Comparison of ENCODE assay signal across 9 cellular contexts in the genomic region with DNA sequence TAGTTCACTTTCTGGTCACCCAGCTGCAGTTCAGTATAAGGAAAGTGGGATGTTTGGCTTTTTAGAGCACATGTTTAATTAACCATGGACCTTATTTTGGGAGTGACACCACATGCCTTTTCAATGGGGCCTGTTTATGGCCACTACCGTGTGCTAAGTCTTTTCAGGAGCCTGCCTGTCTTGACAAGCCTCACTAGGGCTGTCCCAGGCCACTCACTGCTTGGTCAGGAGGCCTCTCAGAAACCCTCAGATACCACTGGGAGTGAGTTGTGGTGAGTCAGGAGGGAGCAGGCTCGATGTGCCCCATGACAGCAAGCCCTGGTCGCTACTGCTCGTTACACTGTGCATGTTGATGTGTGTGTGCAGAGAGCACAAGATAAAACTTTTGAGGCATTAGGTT.
DNase-seq lines count a peak whose midpoint lies in the region; ATAC-seq and TF ChIP-seq lines count a peak whose summit lies in the region.
"Had no signal": no experiment of that assay in that cellular context is flagged by ENCODE, and none has a peak within 500 bp of the region (broad histone marks: within the 10 kb centered on the region; RNA-seq: fewer than 3 reads in every experiment).

No MANE protein-coding gene starts in this region.

- no peaks in the 10 kb centered on the region for H3K27me3 ChIP-seq in spleen (replicated peaks in 1 of 7)

- intact Hi-C loops in activated naive CD4-positive, alpha-beta T cell treated with anti-CD3 and anti-CD28 coated beads for 36 hours (cut with micrococcal nuclease), result no loop called here
- intact Hi-C loops in spleen (cut with DNase I; ENCODE audit: low total_unique reads), result no loop called here

- peaks cover 1% of the 10 kb centered on the region for H3K36me3 Mint-ChIP-seq in activated naive CD4-positive, alpha-beta T cell treated with anti-CD3 and anti-CD28 coated beads for 36 hours (ENCODE audit: low read depth)

- in situ Hi-C loops in SK-MEL-5 (cut with HindIII; ENCODE audit: low pct_unique_long_range_greater_than_20kb, low sequenced_read_pairs), result no loop called here

- H3K9me3 ChIP-seq in spleen, result no peaks in the 10 kb centered on the region

- H3K4me3 Mint-ChIP-seq in activated naive CD4-positive, alpha-beta T cell treated with anti-CD3 and anti-CD28 coated beads for 36 hours, result no peak overlapping the region

- H3K27ac ChIP-seq in spleen, result no peak overlapping the region

- CTCF ChIA-PET in activated naive CD4-positive, alpha-beta T cell treated with anti-CD3 and anti-CD28 coated beads for 36 hours (lab: Charles Lee), result no interaction called here

- peak; percentile 88 for ATAC-seq in stimulated activated naive CD8-positive, alpha-beta T cell treated with anti-CD3 and anti-CD28 coated beads, Interleukin-15, Interleukin-2, amounts not matched to agents 100 U/mL and 50 U/mL, for 24 hours
- no peak for ATAC-seq in HG03432 (IDR thresholded peaks at IDR 0.05; ENCODE audit: unreplicated experiment)
- ATAC-seq: Panc1 had no signal

- TF ChIP-seq CTCF in fibroblast of mammary gland (conservative IDR thresholded peaks at IDR 0.05; ENCODE audit: control insufficient read depth, insufficient read depth, low read depth, low read length), result no peak
- TF ChIP-seq CTCF in spleen (IDR thresholded peaks at IDR 0.05 in 8 of 11, conservative IDR thresholded peaks at IDR 0.05 in 3 of 11), result no peak

- peaks cover 0 to 11% (median 5%) of the 10 kb centered on the region in 6 donors for H3K36me3 ChIP-seq in spleen

- peak; percentile 31 for DNase-seq in activated naive CD4-positive, alpha-beta T cell treated with anti-CD3 and anti-CD28 coated beads for 36 hours
- DNase-seq in activated naive CD4-positive, alpha-beta T cell (lab: John Stamatoyannopoulos, UW), result no peak
- peak; percentile 34 for DNase-seq in SK-MEL-5 (ENCODE audit: low read depth, low spot score)
- DNase-seq in fibroblast of mammary gland (ENCODE audit: low read depth), result peak; percentile 86
- DNase-seq in stimulated activated naive CD8-positive, alpha-beta T cell treated with anti-CD3 and anti-CD28 coated beads, Interleukin-15, Interleukin-2, amounts not matched to agents 100 U/mL and 50 U/mL, for 24 hours, result peak; percentile 39
- no peak for DNase-seq in spleen
- DNase-seq in SW 1271 (lab: John Stamatoyannopoulos, UW), result no peak

- no peak overlapping the region for H3K27ac Mint-ChIP-seq in activated naive CD4-positive, alpha-beta T cell treated with anti-CD3 and anti-CD28 coated beads for 36 hours

- TF ChIP-seq POLR2A in spleen (IDR thresholded peaks at IDR 0.05), result no peak

- H3K4me3 ChIP-seq in fibroblast of mammary gland (ENCODE audit: control insufficient read depth, low read depth, low read length) (no peak overlapping the region), spleen (no peak overlapping the region)

- WGBS in spleen, 5 donors, result 82 to 88% (median 83%) methylated on average over 4 of the region's 4 CpGs

- H3K27me3 Mint-ChIP-seq in activated naive CD4-positive, alpha-beta T cell treated with anti-CD3 and anti-CD28 coated beads for 36 hours (ENCODE audit: low read depth), result no peaks in the 10 kb centered on the region

- peaks cover 7 to 67% (median 43%) of the 10 kb centered on the region in 6 donors for H3K4me1 ChIP-seq in spleen

- H3K9me3 Mint-ChIP-seq in activated naive CD4-positive, alpha-beta T cell treated with anti-CD3 and anti-CD28 coated beads for 36 hours, result no peaks in the 10 kb centered on the region

- H3K4me1 Mint-ChIP-seq in activated naive CD4-positive, alpha-beta T cell treated with anti-CD3 and anti-CD28 coated beads for 36 hours (ENCODE audit: low read depth), result peaks cover 70% of the 10 kb centered on the region

Comparison
In these comparisons a context has a peak if more than half of its experiments do, and no peak if none do; other contexts are left out.
1. DNase-seq: peak in activated naive CD4-positive, alpha-beta T cell treated with anti-CD3 and anti-CD28 coated beads for 36 hours (single experiment), SK-MEL-5 (single experiment), fibroblast of mammary gland (single experiment) and stimulated activated naive CD8-positive, alpha-beta T cell treated with anti-CD3 and anti-CD28 coated beads, Interleukin-15, Interleukin-2, amounts not matched to agents 100 U/mL and 50 U/mL, for 24 hours (single experiment); none in activated naive CD4-positive, alpha-beta T cell (0 of 4), spleen (single experiment) and SW 1271 (0 of 2).